ENCODE assay signal across 12 cellular contexts in the genomic region with DNA sequence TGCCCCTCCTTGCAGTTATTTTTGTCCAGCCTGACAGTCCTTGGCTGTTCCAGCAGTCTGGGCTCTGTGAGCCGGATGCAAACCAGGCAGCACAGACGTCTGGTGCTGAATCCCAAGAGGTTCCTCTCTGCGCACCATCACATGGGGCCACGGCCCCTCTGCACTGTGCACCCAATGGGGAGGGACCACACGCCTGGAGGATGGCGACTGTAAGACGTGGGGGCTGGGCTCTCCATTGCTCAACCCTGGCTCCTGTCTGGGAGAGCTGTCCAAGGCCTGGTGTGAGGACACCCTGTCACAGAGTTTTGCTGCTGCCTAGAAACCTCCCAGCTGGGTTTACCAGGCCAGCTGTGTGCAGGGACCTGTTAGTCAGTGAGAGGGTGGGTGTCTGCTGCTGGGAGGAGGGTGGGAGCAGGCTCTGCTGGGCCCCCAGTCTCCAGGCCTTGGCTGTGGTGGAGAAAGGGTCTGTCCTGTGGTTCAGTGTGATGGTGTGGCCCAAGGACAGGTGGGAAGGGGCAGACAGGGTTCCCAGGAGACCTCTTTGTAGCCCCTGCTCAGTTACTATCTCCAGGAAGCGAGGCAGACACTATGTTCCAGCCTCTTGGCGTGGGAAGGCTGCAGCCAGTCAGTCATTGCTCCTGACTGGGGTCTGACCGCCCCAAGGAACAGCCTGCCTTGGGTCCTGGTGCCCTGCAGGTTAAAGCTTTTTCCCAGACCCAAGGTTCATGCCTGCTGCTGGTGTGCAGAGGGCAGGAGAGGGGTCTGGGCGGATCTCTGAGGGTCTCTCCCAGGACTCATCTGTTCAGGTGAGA. TPM values are rescaled to one million over a fixed set of nuclear protein-coding genes. Genes with fewer than 3 reads are reported as not detected.
DNase-seq lines count a peak whose midpoint lies in the region; ATAC-seq and TF ChIP-seq lines count a peak whose summit lies in the region.
"Had no signal": no experiment of that assay in that cellular context is flagged by ENCODE, and none has a peak within 500 bp of the region (broad histone marks: within the 10 kb centered on the region; RNA-seq: fewer than 3 reads in every experiment).

No MANE protein-coding gene starts in this region.

- H3K27ac ChIP-seq in dorsolateral prefrontal cortex = peak overlapping the region in 46 of 59 donors; percentile 17 to 84 (median 60)
- peak overlapping the region; percentile 87 for H3K27ac ChIP-seq in smooth muscle cell (ENCODE audit: low read depth)
- H3K27ac ChIP-seq in MM.1S (ENCODE audit: low read length) = no peak overlapping the region

- H3K27me3 Mint-ChIP-seq in activated T-cell treated with anti-CD3 and anti-CD28 coated beads, Interleukin-2, amount 50 U/mL, for 72 hours (ENCODE audit: low read depth) = peaks cover 29% of the 10 kb centered on the region

- WGBS in smooth muscle cell (ENCODE audit: low lambda C conversion rate) = 29% methylated on average over 11 of the region's 11 CpGs

- no peaks in the 10 kb centered on the region for H3K36me3 Mint-ChIP-seq in activated T-cell treated with anti-CD3 and anti-CD28 coated beads, Interleukin-2, amount 50 U/mL, for 72 hours (ENCODE audit: insufficient read depth in 2 of 2)
- H3K36me3 Mint-ChIP-seq: activated naive CD4-positive, alpha-beta T cell treated with anti-CD3 and anti-CD28 coated beads, Interleukin-2, amount 10 ng/mL, durations not matched to agents 7 days and 5 days had no signal

- H3K4me1 ChIP-seq in smooth muscle cell (ENCODE audit: low read depth) (peaks cover 8% of the 10 kb centered on the region), MM.1S (ENCODE audit: low read length) (no peaks in the 10 kb centered on the region)
- H3K4me1 ChIP-seq: Caco-2 had no signal

- H3F3A ChIP-seq in smooth muscle cell (ENCODE audit: low read depth) = peaks cover 11% of the 10 kb centered on the region
- no peaks in the 10 kb centered on the region for H3F3A ChIP-seq in MM.1S (ENCODE audit: insufficient read depth, low read length)

- H3K4me2 ChIP-seq in smooth muscle cell (peak overlapping the region; percentile 63), MM.1S (ENCODE audit: low read depth, low read length) (no peak overlapping the region)

- H2AFZ ChIP-seq in smooth muscle cell (ENCODE audit: low read depth) (no peak overlapping the region), MM.1S (ENCODE audit: low read length) (no peak overlapping the region)

- no peak overlapping the region for H3K27ac Mint-ChIP-seq in activated T-cell treated with anti-CD3 and anti-CD28 coated beads, Interleukin-2, amount 50 U/mL, for 72 hours
- H3K27ac Mint-ChIP-seq: activated naive CD4-positive, alpha-beta T cell treated with anti-CD3 and anti-CD28 coated beads, Interleukin-2, amount 10 ng/mL, durations not matched to agents 7 days and 5 days had no signal

- TF ChIP-seq CTCF in dorsolateral prefrontal cortex (IDR thresholded peaks at IDR 0.05 in 54 of 56, conservative IDR thresholded peaks at IDR 0.05 in 2 of 56; ENCODE audit: low read depth in 1 of 56, partially characterized antibody in 56 of 56) = no peak
- no peak for TF ChIP-seq CTCF in smooth muscle cell (IDR thresholded peaks at IDR 0.05; ENCODE audit: borderline replicate concordance, insufficient read depth, poor library complexity, severe bottlenecking)
- no peak for TF ChIP-seq CTCF in MM.1S (IDR thresholded peaks at IDR 0.05; ENCODE audit: low read length)

- peak; percentile 72 for ATAC-seq in left lobe of liver
- no peak for ATAC-seq in activated T-cell treated with anti-CD3 and anti-CD28 coated beads, Interleukin-2, amount 50 U/mL, for 72 hours (replicated peaks in 1 of 2)
- ATAC-seq: HCT116 had no signal

- H3K9me3 Mint-ChIP-seq in activated T-cell treated with anti-CD3 and anti-CD28 coated beads, Interleukin-2, amount 50 U/mL, for 72 hours = no peaks in the 10 kb centered on the region
- H3K9me3 Mint-ChIP-seq: activated naive CD4-positive, alpha-beta T cell treated with anti-CD3 and anti-CD28 coated beads, Interleukin-2, amount 10 ng/mL, durations not matched to agents 7 days and 5 days had no signal

- no peaks in the 10 kb centered on the region for H4K20me1 ChIP-seq in smooth muscle cell (ENCODE audit: low read depth)
- no peaks in the 10 kb centered on the region for H4K20me1 ChIP-seq in MM.1S (ENCODE audit: insufficient read depth, low read length)

- no peaks in the 10 kb centered on the region for H3K9me3 ChIP-seq in smooth muscle cell (replicated peaks; ENCODE audit: low read depth)
- no peaks in the 10 kb centered on the region for H3K9me3 ChIP-seq in MM.1S (replicated peaks; ENCODE audit: insufficient read depth, low read length)
- H3K9me3 ChIP-seq: Caco-2 had no signal

- no peak overlapping the region for H3K4me3 Mint-ChIP-seq in activated T-cell treated with anti-CD3 and anti-CD28 coated beads, Interleukin-2, amount 50 U/mL, for 72 hours
- H3K4me3 Mint-ChIP-seq: activated naive CD4-positive, alpha-beta T cell treated with anti-CD3 and anti-CD28 coated beads, Interleukin-2, amount 10 ng/mL, durations not matched to agents 7 days and 5 days had no signal

- no peaks in the 10 kb centered on the region for H3K79me2 ChIP-seq in smooth muscle cell (ENCODE audit: low read depth)
- H3K79me2 ChIP-seq in MM.1S (ENCODE audit: low read length) = no peaks in the 10 kb centered on the region

- H3K27me3 ChIP-seq in H7 (ENCODE audit: control insufficient read depth, insufficient read depth, low read length) (peaks cover 32% of the 10 kb centered on the region), dorsolateral prefrontal cortex (no peaks in the 10 kb centered on the region), smooth muscle cell (ENCODE audit: low read depth) (peaks cover 2% of the 10 kb centered on the region), MM.1S (replicated peaks; ENCODE audit: insufficient read depth, low read length) (no peaks in the 10 kb centered on the region)

- H3K4me3 ChIP-seq in H7 (ENCODE audit: insufficient read depth, low read depth, low read length) (no peak overlapping the region), dorsolateral prefrontal cortex (no peak overlapping the region), smooth muscle cell (no peak overlapping the region), MM.1S (ENCODE audit: low read length) (no peak overlapping the region)

- H3K9me2 ChIP-seq in MM.1S (replicated peaks; ENCODE audit: insufficient read depth, low read length) = no peaks in the 10 kb centered on the region

- peak; percentile 48 for DNase-seq in H7
- peak in 7 of 10 donors; percentile 38 to 72 (median 55) for DNase-seq in dorsolateral prefrontal cortex
- peak; percentile 47 for DNase-seq in left lobe of liver (ENCODE audit: low spot score)
- peak; percentile 37 for DNase-seq in smooth muscle cell (lab: John Stamatoyannopoulos, UW; ENCODE audit: unreplicated experiment)
- no peak for DNase-seq in activated T-cell treated with anti-CD3 and anti-CD28 coated beads, Interleukin-2, amount 50 U/mL, for 72 hours
- DNase-seq in iPS-NIHi7 (ENCODE audit: extremely low spot score) = no peak
- DNase-seq in MM.1S = no peak
- no peak for DNase-seq in NCI-H2081 (lab: John Stamatoyannopoulos, UW)
- DNase-seq: activated naive CD4-positive, alpha-beta T cell treated with anti-CD3 and anti-CD28 coated beads, Interleukin-2, amount 10 ng/mL, durations not matched to agents 7 days and 5 days; Caco-2 had no signal

- H3K9ac ChIP-seq in smooth muscle cell (ENCODE audit: low read depth) (peak overlapping the region; percentile 24), MM.1S (ENCODE audit: low read length) (no peak overlapping the region)

- H3K36me3 ChIP-seq in H7 (replicated peaks; ENCODE audit: control insufficient read depth, insufficient read depth, low read length) = peaks cover 1% of the 10 kb centered on the region; the same call in 1 of the 2 replicates
- H3K36me3 ChIP-seq in smooth muscle cell (ENCODE audit: low read depth) = no peaks in the 10 kb centered on the region
- no peaks in the 10 kb centered on the region for H3K36me3 ChIP-seq in MM.1S (replicated peaks; ENCODE audit: insufficient read depth, low read length)

- intact Hi-C loops in dorsolateral prefrontal cortex (cut with DNase I) = no loop called here

- peaks cover 13% of the 10 kb centered on the region for H3K4me1 Mint-ChIP-seq in activated T-cell treated with anti-CD3 and anti-CD28 coated beads, Interleukin-2, amount 50 U/mL, for 72 hours (ENCODE audit: low read depth)
- H3K4me1 Mint-ChIP-seq: activated naive CD4-positive, alpha-beta T cell treated with anti-CD3 and anti-CD28 coated beads, Interleukin-2, amount 10 ng/mL, durations not matched to agents 7 days and 5 days had no signal

RNA-seq across cellular contexts. Expression of gene HEYL, which starts 13.8 kb away (rescaled TPM):
- total RNA-seq in H7 (2014; rRNA removed; shearing (Covaris generic)) = 0.63 and 0.94 TPM in 2 replicates
- total RNA-seq in dorsolateral prefrontal cortex = 10 to 100 TPM in 6 of 120 experiments, 1 to 10 TPM in 114; 1.6 to 14.9 (median 4.3) TPM
- 1.9 TPM for total RNA-seq in left lobe of liver
- 5.1 and 7.8 TPM in 2 replicates for total RNA-seq in smooth muscle cell
- polyA plus RNA-seq in smooth muscle cell = 12.2 and 16.5 TPM in 2 replicates
- total RNA-seq in activated T-cell treated with anti-CD3 and anti-CD28 coated beads, Interleukin-2, amount 50 U/mL, for 72 hours = under 1 TPM; 0.32 to 0.89 TPM

RNA-seq across cellular contexts. Expression of gene NT5C1A, which starts 46.2 kb away (rescaled TPM):
- total RNA-seq in H7 (2014; rRNA removed; shearing (Covaris generic)) = not detected in 2 replicates
- total RNA-seq in dorsolateral prefrontal cortex (10 to 100 TPM in 118 of 120 experiments, 1 to 10 TPM in 2; 6.5 to 30.5 (median 16.7) TPM), left lobe of liver (not detected), smooth muscle cell (not detected in 2 replicates)
- not detected in 2 replicates for polyA plus RNA-seq in smooth muscle cell
- total RNA-seq in activated T-cell treated with anti-CD3 and anti-CD28 coated beads, Interleukin-2, amount 50 U/mL, for 72 hours = under 1 TPM in 1 of 2 donors, not detected in 1; 0.29 TPM
- total RNA-seq: Caco-2, glomerular endothelial cell had no signal

RNA-seq across cellular contexts. Expression of gene PABPC4, which starts 49.1 kb away (rescaled TPM):
- total RNA-seq in H7 (2014; rRNA removed; shearing (Covaris generic)) = 185 and 193 TPM in 2 replicates
- 100 to 1,000 TPM in 27 of 120 experiments, 10 to 100 TPM in 93; 61.0 to 120 (median 88.9) TPM for total RNA-seq in dorsolateral prefrontal cortex
- total RNA-seq in left lobe of liver = 109 TPM
- total RNA-seq in smooth muscle cell = 76.3 and 106 TPM in 2 replicates
- polyA plus RNA-seq in smooth muscle cell = 67.1 and 90.3 TPM in 2 replicates
- total RNA-seq in activated T-cell treated with anti-CD3 and anti-CD28 coated beads, Interleukin-2, amount 50 U/mL, for 72 hours = 100 to 1,000 TPM; 333 to 424 TPM

Comparison
In these comparisons a context has a peak if more than half of its experiments do, and no peak if none do; other contexts are left out.
1. DNase-seq: peak in H7 (single experiment), dorsolateral prefrontal cortex (7 of 10), left lobe of liver (single experiment) and smooth muscle cell (single experiment); none in activated T-cell treated with anti-CD3 and anti-CD28 coated beads, Interleukin-2, amount 50 U/mL, for 72 hours (0 of 2), iPS-NIHi7 (single experiment), MM.1S (single experiment) and NCI-H2081 (0 of 2).